In the genomic region with DNA sequence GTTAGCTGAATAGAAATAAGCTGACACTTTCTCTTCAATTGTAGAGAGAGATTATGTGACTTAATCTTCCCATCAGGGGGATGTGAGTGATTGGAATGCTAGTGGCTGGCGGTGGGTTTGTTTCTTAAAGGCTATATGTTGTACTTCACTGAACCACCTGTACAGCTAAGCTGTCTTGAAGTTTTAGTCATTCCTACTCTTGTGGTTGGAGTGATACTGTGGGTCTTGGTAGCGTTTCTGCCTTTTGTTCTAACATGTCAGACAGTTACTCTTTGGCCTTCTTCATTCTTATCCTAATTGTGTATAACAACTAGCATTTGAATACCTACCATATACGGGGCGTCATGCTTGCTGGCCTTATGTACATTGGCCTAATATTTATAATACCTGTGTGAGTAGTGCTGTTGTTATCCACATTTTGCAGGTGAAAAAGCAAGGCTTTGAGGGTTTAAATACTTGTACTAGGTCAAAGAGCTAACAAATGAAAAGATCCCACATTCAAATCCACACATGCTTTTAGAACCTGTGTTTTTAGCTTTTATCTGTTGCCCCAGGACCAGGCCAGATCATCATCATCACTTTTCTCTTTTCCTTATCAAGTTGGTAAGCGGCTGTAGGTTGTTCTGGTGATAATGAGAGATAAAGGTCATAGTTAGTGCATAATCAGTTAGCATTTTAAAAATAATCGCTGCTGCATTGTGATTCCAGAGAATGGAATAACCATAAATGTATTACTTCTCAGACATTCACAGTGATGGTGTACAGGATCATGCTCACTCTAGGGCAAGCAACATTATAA, we compare ENCODE assay signal across 1 cellular context.
TF ChIP-seq lines count a peak whose summit lies in the region.

No MANE protein-coding gene starts in this region.

TF ChIP-seq in SK-N-SH treated with all-trans-retinoic acid at 6 μM for 48 hours, 23 proteins besides CTCF, POLR2A, EP300 and RAD21 (continued from another document):
- TF ChIP-seq, protein P1, sequence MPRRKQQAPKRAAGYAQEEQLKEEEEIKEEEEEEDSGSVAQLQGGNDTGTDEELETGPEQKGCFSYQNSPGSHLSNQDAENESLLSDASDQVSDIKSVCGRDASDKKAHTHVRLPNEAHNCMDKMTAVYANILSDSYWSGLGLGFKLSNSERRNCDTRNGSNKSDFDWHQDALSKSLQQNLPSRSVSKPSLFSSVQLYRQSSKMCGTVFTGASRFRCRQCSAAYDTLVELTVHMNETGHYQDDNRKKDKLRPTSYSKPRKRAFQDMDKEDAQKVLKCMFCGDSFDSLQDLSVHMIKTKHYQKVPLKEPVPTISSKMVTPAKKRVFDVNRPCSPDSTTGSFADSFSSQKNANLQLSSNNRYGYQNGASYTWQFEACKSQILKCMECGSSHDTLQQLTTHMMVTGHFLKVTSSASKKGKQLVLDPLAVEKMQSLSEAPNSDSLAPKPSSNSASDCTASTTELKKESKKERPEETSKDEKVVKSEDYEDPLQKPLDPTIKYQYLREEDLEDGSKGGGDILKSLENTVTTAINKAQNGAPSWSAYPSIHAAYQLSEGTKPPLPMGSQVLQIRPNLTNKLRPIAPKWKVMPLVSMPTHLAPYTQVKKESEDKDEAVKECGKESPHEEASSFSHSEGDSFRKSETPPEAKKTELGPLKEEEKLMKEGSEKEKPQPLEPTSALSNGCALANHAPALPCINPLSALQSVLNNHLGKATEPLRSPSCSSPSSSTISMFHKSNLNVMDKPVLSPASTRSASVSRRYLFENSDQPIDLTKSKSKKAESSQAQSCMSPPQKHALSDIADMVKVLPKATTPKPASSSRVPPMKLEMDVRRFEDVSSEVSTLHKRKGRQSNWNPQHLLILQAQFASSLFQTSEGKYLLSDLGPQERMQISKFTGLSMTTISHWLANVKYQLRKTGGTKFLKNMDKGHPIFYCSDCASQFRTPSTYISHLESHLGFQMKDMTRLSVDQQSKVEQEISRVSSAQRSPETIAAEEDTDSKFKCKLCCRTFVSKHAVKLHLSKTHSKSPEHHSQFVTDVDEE (CRISPR knock-in tag; IDR thresholded peaks at IDR 0.05), result no peak
